Comparison of ENCODE assay signal across 9 cellular contexts in genomic region chr18:74963820-74964446, GRCh38.
DNase-seq lines count a peak whose midpoint lies in the region; ATAC-seq, FAIRE-seq and TF ChIP-seq lines count a peak whose summit lies in the region.
"Had no signal": no experiment of that assay in that cellular context is flagged by ENCODE, and none has a peak within 500 bp of the region (broad histone marks: within the 10 kb centered on the region; RNA-seq: fewer than 3 reads in every experiment).

No MANE protein-coding gene starts in this region.

- POLR2A ChIA-PET in BJ (lab: Charles Lee) = no interaction called here

- H3K27me3 ChIP-seq in BJ (ENCODE audit: control insufficient read depth, insufficient read depth, low read length) (no peaks in the 10 kb centered on the region), mesendoderm (ENCODE audit: insufficient read depth, low read length, poor library complexity) (no peaks in the 10 kb centered on the region)

- no peak overlapping the region for H3K4ac ChIP-seq in mesendoderm (ENCODE audit: low read depth, low read length)

- no peaks in the 10 kb centered on the region for H3K79me2 ChIP-seq in mesendoderm (ENCODE audit: control insufficient read depth, insufficient read depth, low read length)

- DNase-seq in BJ (ENCODE audit: low read depth) (no peak), NCI-H510A (lab: John Stamatoyannopoulos, UW) (peak; percentile 92), chondrocyte (ENCODE audit: low spot score) (no peak), mesendoderm (peak; percentile 66), HTR-8/SVneo (ENCODE audit: insufficient read length, low spot score) (no peak), activated gamma-delta T cell (lab: John Stamatoyannopoulos, UW) (no peak)

- CTCF ChIA-PET in BJ (lab: Yijun Ruan, JAX) = interaction anchor here (0.6 to 1.6 kb wide), 10 partner anchors 9 to 306 kb away, joined by 3 to 6 read pairs (median 3); no protein-coding TSS in a partner anchor

- H3K9ac ChIP-seq in mesendoderm (ENCODE audit: low read length) = no peak overlapping the region

- no peak overlapping the region for H2BK15ac ChIP-seq in mesendoderm (replicated peaks; ENCODE audit: low read depth)

- ATAC-seq in GM18868 (IDR thresholded peaks at IDR 0.05; ENCODE audit: unreplicated experiment) (peak; percentile 63), HG03108 (IDR thresholded peaks at IDR 0.05; ENCODE audit: unreplicated experiment) (peak; percentile 79)

- H3K36me3 ChIP-seq in BJ (ENCODE audit: control insufficient read depth, insufficient read depth, low read length) (no peaks in the 10 kb centered on the region), mesendoderm (ENCODE audit: control insufficient read depth, insufficient read depth, low read length) (no peaks in the 10 kb centered on the region)
- H3K36me3 ChIP-seq: thoracic aorta had no signal

- H4K5ac ChIP-seq in mesendoderm (ENCODE audit: low read length) = no peak overlapping the region

- no peaks in the 10 kb centered on the region for H3K4me1 Mint-ChIP-seq in chondrocyte (ENCODE audit: low read depth)

- no peak overlapping the region for H3K27ac Mint-ChIP-seq in chondrocyte (ENCODE audit: unreplicated experiment)

- FAIRE-seq in HTR-8/SVneo (lab: Jason Lieb, UNC) = no peak

- no peak overlapping the region for H2BK5ac ChIP-seq in mesendoderm (ENCODE audit: low read length)

- H3K27ac ChIP-seq in mesendoderm (ENCODE audit: low read depth, low read length) = no peak overlapping the region
- H3K27ac ChIP-seq: thoracic aorta had no signal

- no peak overlapping the region for H4K8ac ChIP-seq in mesendoderm (ENCODE audit: low read depth, low read length)

- H3K4me3 ChIP-seq in BJ (ENCODE audit: low read depth, low read length) (no peak overlapping the region), mesendoderm (ENCODE audit: low read length) (no peak overlapping the region)
- H3K4me3 ChIP-seq: thoracic aorta had no signal

- H2BK120ac ChIP-seq in mesendoderm (ENCODE audit: low read depth, low read length) = no peak overlapping the region

- no peak overlapping the region for H3K18ac ChIP-seq in mesendoderm (ENCODE audit: low read length)

- no peaks in the 10 kb centered on the region for H3K79me1 ChIP-seq in mesendoderm (ENCODE audit: low read length)

- no peak overlapping the region for H3K4me2 ChIP-seq in mesendoderm (ENCODE audit: low read length)

- no peak overlapping the region for H3K4me3 Mint-ChIP-seq in chondrocyte (ENCODE audit: unreplicated experiment)

- no CpG with 5 or more reads among the region's 7 CpGs for WGBS in mesendoderm (ENCODE audit: extremely low coverage, insufficient coverage, low lambda C conversion rate)

- H3K36me3 Mint-ChIP-seq in chondrocyte (ENCODE audit: low read depth) = peaks cover 5% of the 10 kb centered on the region

- no peaks in the 10 kb centered on the region for H3K4me1 ChIP-seq in mesendoderm (ENCODE audit: control insufficient read depth, low read depth, low read length)

- TF ChIP-seq CTCF in BJ (IDR thresholded peaks at IDR 0.05; ENCODE audit: insufficient read depth, low read depth, low read length) = peak; percentile 50
- peak; percentile 76 for TF ChIP-seq CTCF in chondrocyte (IDR thresholded peaks at IDR 0.05)

- no peak overlapping the region for H2AK5ac ChIP-seq in mesendoderm (ENCODE audit: low read length)

- peak overlapping the region; percentile 44 for H3K56ac ChIP-seq in mesendoderm (ENCODE audit: low read length)

- peaks cover 15% of the 10 kb centered on the region for H3K9me3 Mint-ChIP-seq in chondrocyte (ENCODE audit: low read depth)

- no peak overlapping the region for H3K23ac ChIP-seq in mesendoderm (ENCODE audit: low read length)

- no peaks in the 10 kb centered on the region for H3K27me3 Mint-ChIP-seq in chondrocyte (ENCODE audit: low read depth)

Comparison
In these comparisons a context has a peak if more than half of its experiments do, and no peak if none do; other contexts are left out.
1. DNase-seq: peak in NCI-H510A (single experiment) and mesendoderm (single experiment); none in BJ (single experiment), chondrocyte (single experiment), HTR-8/SVneo (single experiment) and activated gamma-delta T cell (single experiment).